ENCODE assay signal across 1 cellular context in the genomic region with DNA sequence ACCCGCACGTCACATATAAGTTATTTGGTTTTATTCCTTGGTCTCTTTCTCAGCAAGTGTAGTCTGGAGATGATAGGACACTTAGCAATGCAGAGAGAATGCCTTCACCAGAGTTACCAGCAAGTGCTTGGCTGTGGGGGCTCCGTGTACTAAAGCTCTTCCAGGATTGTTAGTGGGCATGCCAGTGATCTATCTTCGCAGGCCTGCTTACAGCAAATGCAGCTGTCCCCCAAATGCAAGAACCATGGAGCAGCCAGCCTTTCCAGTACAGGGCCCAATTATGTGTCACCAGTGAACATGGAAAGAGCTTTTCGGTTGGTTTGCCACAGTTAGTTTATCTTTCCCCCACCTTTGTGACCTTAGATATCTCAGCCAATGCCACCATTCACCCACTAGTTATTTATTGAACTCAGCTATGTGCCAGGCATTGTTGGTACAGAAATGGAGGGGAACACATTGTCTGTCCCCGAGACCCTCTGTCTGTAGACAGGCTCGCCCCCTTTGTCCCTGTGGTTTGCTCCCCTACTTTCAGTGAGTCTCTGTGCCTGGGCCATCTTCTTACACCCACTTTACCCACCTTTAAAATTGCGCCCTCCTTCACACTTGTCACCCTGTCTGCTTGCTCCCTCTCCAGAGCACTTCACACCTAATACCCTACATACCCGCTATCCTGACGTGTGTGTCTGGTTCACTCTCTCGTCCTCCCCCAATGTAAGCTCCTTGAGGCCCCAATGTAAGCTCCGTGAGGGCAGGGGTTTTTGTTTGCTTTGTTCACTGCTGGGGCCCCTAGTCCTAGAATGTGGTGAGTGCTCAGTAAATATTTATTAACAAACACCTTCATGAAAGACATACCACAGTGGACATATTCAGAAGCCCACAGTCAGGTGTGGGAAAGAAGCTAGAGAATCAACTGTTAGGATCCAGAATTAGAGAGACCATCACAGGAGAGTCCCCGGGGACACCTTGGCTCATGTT.
TF ChIP-seq lines count a peak whose summit lies in the region.

No MANE protein-coding gene starts in this region.

TF ChIP-seq in HepG2, 621 proteins besides CTCF, POLR2A, EP300 and RAD21 (continued from another document and continues in another):
- TF ChIP-seq, protein P1, sequence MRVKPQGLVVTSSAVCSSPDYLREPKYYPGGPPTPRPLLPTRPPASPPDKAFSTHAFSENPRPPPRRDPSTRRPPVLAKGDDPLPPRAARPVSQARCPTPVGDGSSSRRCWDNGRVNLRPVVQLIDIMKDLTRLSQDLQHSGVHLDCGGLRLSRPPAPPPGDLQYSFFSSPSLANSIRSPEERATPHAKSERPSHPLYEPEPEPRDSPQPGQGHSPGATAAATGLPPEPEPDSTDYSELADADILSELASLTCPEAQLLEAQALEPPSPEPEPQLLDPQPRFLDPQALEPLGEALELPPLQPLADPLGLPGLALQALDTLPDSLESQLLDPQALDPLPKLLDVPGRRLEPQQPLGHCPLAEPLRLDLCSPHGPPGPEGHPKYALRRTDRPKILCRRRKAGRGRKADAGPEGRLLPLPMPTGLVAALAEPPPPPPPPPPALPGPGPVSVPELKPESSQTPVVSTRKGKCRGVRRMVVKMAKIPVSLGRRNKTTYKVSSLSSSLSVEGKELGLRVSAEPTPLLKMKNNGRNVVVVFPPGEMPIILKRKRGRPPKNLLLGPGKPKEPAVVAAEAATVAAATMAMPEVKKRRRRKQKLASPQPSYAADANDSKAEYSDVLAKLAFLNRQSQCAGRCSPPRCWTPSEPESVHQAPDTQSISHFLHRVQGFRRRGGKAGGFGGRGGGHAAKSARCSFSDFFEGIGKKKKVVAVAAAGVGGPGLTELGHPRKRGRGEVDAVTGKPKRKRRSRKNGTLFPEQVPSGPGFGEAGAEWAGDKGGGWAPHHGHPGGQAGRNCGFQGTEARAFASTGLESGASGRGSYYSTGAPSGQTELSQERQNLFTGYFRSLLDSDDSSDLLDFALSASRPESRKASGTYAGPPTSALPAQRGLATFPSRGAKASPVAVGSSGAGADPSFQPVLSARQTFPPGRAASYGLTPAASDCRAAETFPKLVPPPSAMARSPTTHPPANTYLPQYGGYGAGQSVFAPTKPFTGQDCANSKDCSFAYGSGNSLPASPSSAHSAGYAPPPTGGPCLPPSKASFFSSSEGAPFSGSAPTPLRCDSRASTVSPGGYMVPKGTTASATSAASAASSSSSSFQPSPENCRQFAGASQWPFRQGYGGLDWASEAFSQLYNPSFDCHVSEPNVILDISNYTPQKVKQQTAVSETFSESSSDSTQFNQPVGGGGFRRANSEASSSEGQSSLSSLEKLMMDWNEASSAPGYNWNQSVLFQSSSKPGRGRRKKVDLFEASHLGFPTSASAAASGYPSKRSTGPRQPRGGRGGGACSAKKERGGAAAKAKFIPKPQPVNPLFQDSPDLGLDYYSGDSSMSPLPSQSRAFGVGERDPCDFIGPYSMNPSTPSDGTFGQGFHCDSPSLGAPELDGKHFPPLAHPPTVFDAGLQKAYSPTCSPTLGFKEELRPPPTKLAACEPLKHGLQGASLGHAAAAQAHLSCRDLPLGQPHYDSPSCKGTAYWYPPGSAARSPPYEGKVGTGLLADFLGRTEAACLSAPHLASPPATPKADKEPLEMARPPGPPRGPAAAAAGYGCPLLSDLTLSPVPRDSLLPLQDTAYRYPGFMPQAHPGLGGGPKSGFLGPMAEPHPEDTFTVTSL (CRISPR knock-in tag; IDR thresholded peaks at IDR 0.05; ENCODE audit: borderline replicate concordance), result no peak
- TF ChIP-seq, protein P2, sequence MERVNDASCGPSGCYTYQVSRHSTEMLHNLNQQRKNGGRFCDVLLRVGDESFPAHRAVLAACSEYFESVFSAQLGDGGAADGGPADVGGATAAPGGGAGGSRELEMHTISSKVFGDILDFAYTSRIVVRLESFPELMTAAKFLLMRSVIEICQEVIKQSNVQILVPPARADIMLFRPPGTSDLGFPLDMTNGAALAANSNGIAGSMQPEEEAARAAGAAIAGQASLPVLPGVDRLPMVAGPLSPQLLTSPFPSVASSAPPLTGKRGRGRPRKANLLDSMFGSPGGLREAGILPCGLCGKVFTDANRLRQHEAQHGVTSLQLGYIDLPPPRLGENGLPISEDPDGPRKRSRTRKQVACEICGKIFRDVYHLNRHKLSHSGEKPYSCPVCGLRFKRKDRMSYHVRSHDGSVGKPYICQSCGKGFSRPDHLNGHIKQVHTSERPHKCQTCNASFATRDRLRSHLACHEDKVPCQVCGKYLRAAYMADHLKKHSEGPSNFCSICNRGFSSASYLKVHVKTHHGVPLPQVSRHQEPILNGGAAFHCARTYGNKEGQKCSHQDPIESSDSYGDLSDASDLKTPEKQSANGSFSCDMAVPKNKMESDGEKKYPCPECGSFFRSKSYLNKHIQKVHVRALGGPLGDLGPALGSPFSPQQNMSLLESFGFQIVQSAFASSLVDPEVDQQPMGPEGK (CRISPR knock-in tag; IDR thresholded peaks at IDR 0.05), result peak; percentile 76
- no peak for TF ChIP-seq ATAD3A (CRISPR knock-in tag; IDR thresholded peaks at IDR 0.05)
- TF ChIP-seq, protein P3, sequence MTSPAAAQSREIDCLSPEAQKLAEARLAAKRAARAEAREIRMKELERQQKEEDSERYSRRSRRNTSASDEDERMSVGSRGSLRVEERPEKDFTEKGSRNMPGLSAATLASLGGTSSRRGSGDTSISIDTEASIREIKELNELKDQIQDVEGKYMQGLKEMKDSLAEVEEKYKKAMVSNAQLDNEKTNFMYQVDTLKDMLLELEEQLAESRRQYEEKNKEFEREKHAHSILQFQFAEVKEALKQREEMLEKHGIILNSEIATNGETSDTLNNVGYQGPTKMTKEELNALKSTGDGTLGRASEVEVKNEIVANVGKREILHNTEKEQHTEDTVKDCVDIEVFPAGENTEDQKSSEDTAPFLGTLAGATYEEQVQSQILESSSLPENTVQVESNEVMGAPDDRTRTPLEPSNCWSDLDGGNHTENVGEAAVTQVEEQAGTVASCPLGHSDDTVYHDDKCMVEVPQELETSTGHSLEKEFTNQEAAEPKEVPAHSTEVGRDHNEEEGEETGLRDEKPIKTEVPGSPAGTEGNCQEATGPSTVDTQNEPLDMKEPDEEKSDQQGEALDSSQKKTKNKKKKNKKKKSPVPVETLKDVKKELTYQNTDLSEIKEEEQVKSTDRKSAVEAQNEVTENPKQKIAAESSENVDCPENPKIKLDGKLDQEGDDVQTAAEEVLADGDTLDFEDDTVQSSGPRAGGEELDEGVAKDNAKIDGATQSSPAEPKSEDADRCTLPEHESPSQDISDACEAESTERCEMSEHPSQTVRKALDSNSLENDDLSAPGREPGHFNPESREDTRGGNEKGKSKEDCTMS (CRISPR knock-in tag; conservative IDR thresholded peaks at IDR 0.05), result no peak
- peak; percentile 64; the same call in 1 of the 2 replicates for TF ChIP-seq ZNF350 (CRISPR knock-in tag; IDR thresholded peaks at IDR 0.05; ENCODE audit: borderline replicate concordance, low read depth)
- TF ChIP-seq CHD2 (IDR thresholded peaks at IDR 0.05; ENCODE audit: low read depth, low read length), result no peak
- TF ChIP-seq, protein P4, sequence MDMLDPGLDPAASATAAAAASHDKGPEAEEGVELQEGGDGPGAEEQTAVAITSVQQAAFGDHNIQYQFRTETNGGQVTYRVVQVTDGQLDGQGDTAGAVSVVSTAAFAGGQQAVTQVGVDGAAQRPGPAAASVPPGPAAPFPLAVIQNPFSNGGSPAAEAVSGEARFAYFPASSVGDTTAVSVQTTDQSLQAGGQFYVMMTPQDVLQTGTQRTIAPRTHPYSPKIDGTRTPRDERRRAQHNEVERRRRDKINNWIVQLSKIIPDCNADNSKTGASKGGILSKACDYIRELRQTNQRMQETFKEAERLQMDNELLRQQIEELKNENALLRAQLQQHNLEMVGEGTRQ (IDR thresholded peaks at IDR 0.05; ENCODE audit: low read depth, low read length), result peak; percentile 14; the same call in 1 of the 2 replicates
- TF ChIP-seq, protein P4 (CRISPR knock-in tag; IDR thresholded peaks at IDR 0.05; ENCODE audit: borderline replicate concordance), result no peak
- TF ChIP-seq NCOA1 (CRISPR knock-in tag; IDR thresholded peaks at IDR 0.05), result no peak
- TF ChIP-seq, protein P5, sequence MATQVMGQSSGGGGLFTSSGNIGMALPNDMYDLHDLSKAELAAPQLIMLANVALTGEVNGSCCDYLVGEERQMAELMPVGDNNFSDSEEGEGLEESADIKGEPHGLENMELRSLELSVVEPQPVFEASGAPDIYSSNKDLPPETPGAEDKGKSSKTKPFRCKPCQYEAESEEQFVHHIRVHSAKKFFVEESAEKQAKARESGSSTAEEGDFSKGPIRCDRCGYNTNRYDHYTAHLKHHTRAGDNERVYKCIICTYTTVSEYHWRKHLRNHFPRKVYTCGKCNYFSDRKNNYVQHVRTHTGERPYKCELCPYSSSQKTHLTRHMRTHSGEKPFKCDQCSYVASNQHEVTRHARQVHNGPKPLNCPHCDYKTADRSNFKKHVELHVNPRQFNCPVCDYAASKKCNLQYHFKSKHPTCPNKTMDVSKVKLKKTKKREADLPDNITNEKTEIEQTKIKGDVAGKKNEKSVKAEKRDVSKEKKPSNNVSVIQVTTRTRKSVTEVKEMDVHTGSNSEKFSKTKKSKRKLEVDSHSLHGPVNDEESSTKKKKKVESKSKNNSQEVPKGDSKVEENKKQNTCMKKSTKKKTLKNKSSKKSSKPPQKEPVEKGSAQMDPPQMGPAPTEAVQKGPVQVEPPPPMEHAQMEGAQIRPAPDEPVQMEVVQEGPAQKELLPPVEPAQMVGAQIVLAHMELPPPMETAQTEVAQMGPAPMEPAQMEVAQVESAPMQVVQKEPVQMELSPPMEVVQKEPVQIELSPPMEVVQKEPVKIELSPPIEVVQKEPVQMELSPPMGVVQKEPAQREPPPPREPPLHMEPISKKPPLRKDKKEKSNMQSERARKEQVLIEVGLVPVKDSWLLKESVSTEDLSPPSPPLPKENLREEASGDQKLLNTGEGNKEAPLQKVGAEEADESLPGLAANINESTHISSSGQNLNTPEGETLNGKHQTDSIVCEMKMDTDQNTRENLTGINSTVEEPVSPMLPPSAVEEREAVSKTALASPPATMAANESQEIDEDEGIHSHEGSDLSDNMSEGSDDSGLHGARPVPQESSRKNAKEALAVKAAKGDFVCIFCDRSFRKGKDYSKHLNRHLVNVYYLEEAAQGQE (IDR thresholded peaks at IDR 0.05; ENCODE audit: borderline replicate concordance in 1 of 2, low read depth in 1 of 2, low read length in 2 of 2), result no peak
- no peak for TF ChIP-seq IKZF1 (IDR thresholded peaks at IDR 0.05)
- no peak for TF ChIP-seq SSRP1 (CRISPR knock-in tag; IDR thresholded peaks at IDR 0.05)
- TF ChIP-seq, protein P6, sequence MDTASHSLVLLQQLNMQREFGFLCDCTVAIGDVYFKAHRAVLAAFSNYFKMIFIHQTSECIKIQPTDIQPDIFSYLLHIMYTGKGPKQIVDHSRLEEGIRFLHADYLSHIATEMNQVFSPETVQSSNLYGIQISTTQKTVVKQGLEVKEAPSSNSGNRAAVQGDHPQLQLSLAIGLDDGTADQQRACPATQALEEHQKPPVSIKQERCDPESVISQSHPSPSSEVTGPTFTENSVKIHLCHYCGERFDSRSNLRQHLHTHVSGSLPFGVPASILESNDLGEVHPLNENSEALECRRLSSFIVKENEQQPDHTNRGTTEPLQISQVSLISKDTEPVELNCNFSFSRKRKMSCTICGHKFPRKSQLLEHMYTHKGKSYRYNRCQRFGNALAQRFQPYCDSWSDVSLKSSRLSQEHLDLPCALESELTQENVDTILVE (CRISPR knock-in tag; IDR thresholded peaks at IDR 0.05), result no peak
- no peak for TF ChIP-seq ZSCAN22 (CRISPR knock-in tag; IDR thresholded peaks at IDR 0.05)
- TF ChIP-seq, protein P7, sequence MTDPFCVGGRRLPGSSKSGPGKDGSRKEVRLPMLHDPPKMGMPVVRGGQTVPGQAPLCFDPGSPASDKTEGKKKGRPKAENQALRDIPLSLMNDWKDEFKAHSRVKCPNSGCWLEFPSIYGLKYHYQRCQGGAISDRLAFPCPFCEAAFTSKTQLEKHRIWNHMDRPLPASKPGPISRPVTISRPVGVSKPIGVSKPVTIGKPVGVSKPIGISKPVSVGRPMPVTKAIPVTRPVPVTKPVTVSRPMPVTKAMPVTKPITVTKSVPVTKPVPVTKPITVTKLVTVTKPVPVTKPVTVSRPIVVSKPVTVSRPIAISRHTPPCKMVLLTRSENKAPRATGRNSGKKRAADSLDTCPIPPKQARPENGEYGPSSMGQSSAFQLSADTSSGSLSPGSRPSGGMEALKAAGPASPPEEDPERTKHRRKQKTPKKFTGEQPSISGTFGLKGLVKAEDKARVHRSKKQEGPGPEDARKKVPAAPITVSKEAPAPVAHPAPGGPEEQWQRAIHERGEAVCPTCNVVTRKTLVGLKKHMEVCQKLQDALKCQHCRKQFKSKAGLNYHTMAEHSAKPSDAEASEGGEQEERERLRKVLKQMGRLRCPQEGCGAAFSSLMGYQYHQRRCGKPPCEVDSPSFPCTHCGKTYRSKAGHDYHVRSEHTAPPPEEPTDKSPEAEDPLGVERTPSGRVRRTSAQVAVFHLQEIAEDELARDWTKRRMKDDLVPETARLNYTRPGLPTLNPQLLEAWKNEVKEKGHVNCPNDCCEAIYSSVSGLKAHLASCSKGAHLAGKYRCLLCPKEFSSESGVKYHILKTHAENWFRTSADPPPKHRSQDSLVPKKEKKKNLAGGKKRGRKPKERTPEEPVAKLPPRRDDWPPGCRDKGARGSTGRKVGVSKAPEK (CRISPR knock-in tag; IDR thresholded peaks at IDR 0.05; ENCODE audit: borderline replicate concordance), result no peak
- no peak for TF ChIP-seq ZMAT3 (CRISPR knock-in tag; conservative IDR thresholded peaks at IDR 0.05)
- TF ChIP-seq PCBP1 (IDR thresholded peaks at IDR 0.05; ENCODE audit: borderline replicate concordance, low read depth, low read length), result no peak
- TF ChIP-seq ZNF101 (CRISPR knock-in tag; IDR thresholded peaks at IDR 0.05; ENCODE audit: borderline replicate concordance, low read depth), result no peak
- 0 out of 2 replicates have a peak, but pooled peaks have one; percentile 49 for TF ChIP-seq TGIF2 (CRISPR knock-in tag; IDR thresholded peaks at IDR 0.05)
- TF ChIP-seq ZNF781 (CRISPR knock-in tag; IDR thresholded peaks at IDR 0.05; ENCODE audit: borderline replicate concordance, not compliant biosample characterization), result no peak
- no peak for TF ChIP-seq RCOR2 (CRISPR knock-in tag; IDR thresholded peaks at IDR 0.05)
- peak; percentile 26; the same call in 1 of the 2 replicates for TF ChIP-seq ZNF644 (CRISPR knock-in tag; IDR thresholded peaks at IDR 0.05; ENCODE audit: low read depth)
- no peak for TF ChIP-seq CHCHD3 (CRISPR knock-in tag; IDR thresholded peaks at IDR 0.05)
- TF ChIP-seq, protein P8, sequence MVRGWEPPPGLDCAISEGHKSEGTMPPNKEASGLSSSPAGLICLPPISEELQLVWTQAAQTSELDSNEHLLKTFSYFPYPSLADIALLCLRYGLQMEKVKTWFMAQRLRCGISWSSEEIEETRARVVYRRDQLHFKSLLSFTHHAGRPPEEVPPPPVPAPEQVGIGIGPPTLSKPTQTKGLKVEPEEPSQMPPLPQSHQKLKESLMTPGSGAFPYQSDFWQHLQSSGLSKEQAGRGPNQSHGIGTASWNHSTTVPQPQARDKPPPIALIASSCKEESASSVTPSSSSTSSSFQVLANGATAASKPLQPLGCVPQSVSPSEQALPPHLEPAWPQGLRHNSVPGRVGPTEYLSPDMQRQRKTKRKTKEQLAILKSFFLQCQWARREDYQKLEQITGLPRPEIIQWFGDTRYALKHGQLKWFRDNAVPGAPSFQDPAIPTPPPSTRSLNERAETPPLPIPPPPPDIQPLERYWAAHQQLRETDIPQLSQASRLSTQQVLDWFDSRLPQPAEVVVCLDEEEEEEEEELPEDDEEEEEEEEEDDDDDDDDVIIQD (CRISPR knock-in tag; IDR thresholded peaks at IDR 0.05; ENCODE audit: low read depth), result 0 out of 2 replicates have a peak, but pooled peaks have one; percentile 15
- TF ChIP-seq HNRNPUL1 (IDR thresholded peaks at IDR 0.05; ENCODE audit: low read depth, low read length), result no peak
